In genomic region chr3:16508591-16508995, GRCh38 we compare ENCODE assay signal across 10 cellular contexts. TPM values are rescaled to one million over a fixed set of nuclear protein-coding genes. Genes with fewer than 3 reads are reported as not detected.
DNase-seq lines count a peak whose midpoint lies in the region; ATAC-seq and TF ChIP-seq lines count a peak whose summit lies in the region.
"Had no signal": no experiment of that assay in that cellular context is flagged by ENCODE, and none has a peak within 500 bp of the region (broad histone marks: within the 10 kb centered on the region; RNA-seq: fewer than 3 reads in every experiment).

No MANE protein-coding gene starts in this region.

- H3K4me1 ChIP-seq in GM23248 (ENCODE audit: insufficient read depth): peaks cover 25% of the 10 kb centered on the region

- 45 to 52% methylated on average over 6 of the region's 6 CpGs for WGBS in GM23248 (ENCODE audit: low coverage in 1 of 2, low lambda C conversion rate in 2 of 2, missing lambda C conversion rate in 2 of 2), 2 experiments

- H3K9me3 ChIP-seq in GM23248 (ENCODE audit: low read depth): no peaks in the 10 kb centered on the region
- H3K9me3 ChIP-seq: lower lobe of right lung had no signal

- POLR2A ChIA-PET in GM10248 (lab: Yijun Ruan, JAX): interaction anchor here (0.9 to 1.2 kb wide), 2 partner anchors 12 to 15 kb away, joined by 3 to 4 read pairs; no protein-coding TSS in a partner anchor

- no peak overlapping the region for H3K4me3 ChIP-seq in GM23248

- peaks cover 3% of the 10 kb centered on the region in 2 donors for H3K9me3 Mint-ChIP-seq in activated T-cell treated with anti-CD3 and anti-CD28 coated beads, Interleukin-2, amount 50 U/mL, for 72 hours
- no peaks in the 10 kb centered on the region for H3K9me3 Mint-ChIP-seq in naive B cell

- H3K9ac ChIP-seq in GM23248: no peak overlapping the region

- no peak overlapping the region for H3K4me2 ChIP-seq in GM23248 (ENCODE audit: unreplicated experiment)

- H3K79me2 ChIP-seq in GM23248 (ENCODE audit: insufficient read depth): peaks cover 81% of the 10 kb centered on the region

- H3K4me1 Mint-ChIP-seq in activated T-cell treated with anti-CD3 and anti-CD28 coated beads, Interleukin-2, amount 50 U/mL, for 72 hours (ENCODE audit: low read depth): peaks cover 75% of the 10 kb centered on the region
- H3K4me1 Mint-ChIP-seq in naive B cell: peaks cover 74 to 82% (median 80%) of the 10 kb centered on the region in 3 donors

- DNase-seq in GM10248 (ENCODE audit: extremely low spot score) (peak; percentile 40), GM23248 (peak; percentile 51), naive B cell (no peak), NCI-H510A treated with DMSO at 0.1 percent for 48 hours (lab: John Stamatoyannopoulos, UW) (no peak)
- DNase-seq in activated T-cell treated with anti-CD3 and anti-CD28 coated beads, Interleukin-2, amount 50 U/mL, for 72 hours: peak; percentile 46 to 54
- DNase-seq: foreskin melanocyte, lower lobe of right lung had no signal

- no peak overlapping the region for H2AFZ ChIP-seq in GM23248

- H3K27ac ChIP-seq in GM23248: no peak overlapping the region

- H4K20me1 ChIP-seq in GM23248 (ENCODE audit: insufficient read depth): peaks cover 8% of the 10 kb centered on the region

- no peaks in the 10 kb centered on the region for H3K27me3 Mint-ChIP-seq in activated T-cell treated with anti-CD3 and anti-CD28 coated beads, Interleukin-2, amount 50 U/mL, for 72 hours (ENCODE audit: low read depth)
- H3K27me3 Mint-ChIP-seq in naive B cell: no peaks in the 10 kb centered on the region

- ATAC-seq in activated T-cell treated with anti-CD3 and anti-CD28 coated beads, Interleukin-2, amount 50 U/mL, for 72 hours (replicated peaks in 1 of 2): peak in 1 of 2 donors; percentile 13
- ATAC-seq in naive B cell (ENCODE audit: low read depth in 2 of 2) (no peak), HG02642 (IDR thresholded peaks at IDR 0.05; ENCODE audit: poor library complexity, unreplicated experiment) (no peak), HG03521 (IDR thresholded peaks at IDR 0.05; ENCODE audit: unreplicated experiment) (no peak)
- ATAC-seq: lower lobe of right lung, Panc1 had no signal

- in situ Hi-C loops in GM23248 (cut with MboI): no loop called here

- H3F3A ChIP-seq in GM23248 (ENCODE audit: insufficient read depth): peaks cover 27% of the 10 kb centered on the region

- H3K9me2 ChIP-seq in GM23248 (ENCODE audit: insufficient read depth): no peaks in the 10 kb centered on the region

- CTCF ChIA-PET in GM10248 (lab: Yijun Ruan, JAX): interaction anchor here (1.0 to 5.9 kb wide), 6 partner anchors 8 to 39 kb away, joined by 3 to 49 read pairs (median 5); no protein-coding TSS in a partner anchor

- H3K36me3 ChIP-seq in GM23248 (ENCODE audit: low read depth): no peaks in the 10 kb centered on the region

- no peak for TF ChIP-seq CTCF in GM10248 (IDR thresholded peaks at IDR 0.05; ENCODE audit: control extremely low read depth, extremely low read depth, low read depth, missing control alignments)

- peaks cover 22 to 34% of the 10 kb centered on the region in 2 donors for H3K36me3 Mint-ChIP-seq in activated T-cell treated with anti-CD3 and anti-CD28 coated beads, Interleukin-2, amount 50 U/mL, for 72 hours (ENCODE audit: insufficient read depth in 2 of 2)
- peaks cover 5 to 21% of the 10 kb centered on the region in 2 donors for H3K36me3 Mint-ChIP-seq in naive B cell

- no peaks in the 10 kb centered on the region for H3K27me3 ChIP-seq in GM23248 (replicated peaks; ENCODE audit: insufficient read depth)

- H3K27ac Mint-ChIP-seq in activated T-cell treated with anti-CD3 and anti-CD28 coated beads, Interleukin-2, amount 50 U/mL, for 72 hours: peak overlapping the region; percentile 73
- peak overlapping the region in 5 of 6 donors; percentile 19 to 98 (median 86) for H3K27ac Mint-ChIP-seq in naive B cell

- peak overlapping the region; percentile 72 to 85 for H3K4me3 Mint-ChIP-seq in activated T-cell treated with anti-CD3 and anti-CD28 coated beads, Interleukin-2, amount 50 U/mL, for 72 hours
- H3K4me3 Mint-ChIP-seq in naive B cell: peak overlapping the region in 2 of 8 donors; percentile 58 to 74

RNA-seq across cellular contexts. Expression of gene RFTN1, which starts 4.9 kb away (rescaled TPM):
- 62.3 and 77.7 TPM in 2 replicates for total RNA-seq in GM23248 (2014; rRNA removed; shearing (Covaris generic))
- 42.9 and 43.1 TPM in 2 replicates for polyA plus RNA-seq in GM23248 (2016; fragmentation: Nextera tagmentation; extraction: Ambion mirVana)
- total RNA-seq in activated T-cell treated with anti-CD3 and anti-CD28 coated beads, Interleukin-2, amount 50 U/mL, for 72 hours: 100 to 1,000 TPM; 128 to 132 TPM
- 100 to 1,000 TPM in 3 of 6 donors, 10 to 100 TPM in 3; 63.0 to 147 (median 106) TPM for polyA plus RNA-seq in naive B cell (ENCODE audit: low read depth in 6 of 6)

Comparison
In these comparisons a context has a peak if more than half of its experiments do, and no peak if none do; other contexts are left out.
1. DNase-seq: peak in GM10248 (single experiment), GM23248 (single experiment) and activated T-cell treated with anti-CD3 and anti-CD28 coated beads, Interleukin-2, amount 50 U/mL, for 72 hours (2 of 2); none in naive B cell (single experiment) and NCI-H510A treated with DMSO at 0.1 percent for 48 hours (single experiment).